ENCODE assay signal across 16 cellular contexts in the genomic region with DNA sequence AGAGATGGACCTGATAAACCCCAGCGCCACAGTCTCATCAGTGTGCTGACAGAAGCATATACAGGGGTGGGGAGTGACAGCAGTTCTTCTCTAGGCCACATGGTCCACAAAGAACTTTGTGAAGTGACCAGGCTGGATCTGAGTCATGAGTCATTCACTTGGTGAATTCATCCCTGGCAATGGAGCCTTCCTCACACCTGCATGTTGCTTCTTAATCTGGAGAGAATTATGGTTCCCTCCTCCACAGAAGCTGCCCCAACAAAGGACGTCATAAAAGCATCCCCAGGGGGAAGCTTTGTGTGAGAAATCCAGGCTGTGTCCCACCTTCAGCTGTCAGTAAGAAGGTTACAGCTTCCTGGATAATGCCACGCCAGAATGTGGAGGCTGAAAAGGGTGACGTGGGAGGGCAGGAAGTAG.
"Had no signal": no experiment of that assay in that cellular context is flagged by ENCODE, and none has a peak within 500 bp of the region (broad histone marks: within the 10 kb centered on the region; RNA-seq: fewer than 3 reads in every experiment).

No MANE protein-coding gene starts in this region.

- H3K27me3 ChIP-seq: upper lobe of left lung had no signal

- H3K27ac Mint-ChIP-seq: activated naive CD8-positive, alpha-beta T cell; activated T-cell treated with anti-CD3 and anti-CD28 coated beads, Interleukin-2, amount 50 U/mL, for 24 hours; activated T-helper 17 cell treated with anti-CD3 and anti-CD28 coated beads, Interleukin-2, amount 50 U/mL, for 72 hours; naive thymus-derived CD4-positive, alpha-beta T cell; progenitor cell of endocrine pancreas; T-helper 1 cell treated with Interleukin-12 subunit alpha and Interleukin-12 subunit beta and Interleukin-4 antibody, amounts not matched to agents 30 μg/mL and 1 μg/mL, for 36 hours; WTC11 had no signal

- H3K4me1 Mint-ChIP-seq: activated T-helper 17 cell treated with anti-CD3 and anti-CD28 coated beads, Interleukin-2, amount 50 U/mL, for 72 hours; naive thymus-derived CD4-positive, alpha-beta T cell; WTC11 had no signal

- H3K36me3 ChIP-seq: upper lobe of left lung had no signal

- H3K4me3 ChIP-seq: coronary artery, lung, upper lobe of left lung had no signal

- H3K9me3 ChIP-seq: upper lobe of left lung had no signal

- H3K4me1 ChIP-seq: upper lobe of left lung had no signal

- H3K27ac ChIP-seq: coronary artery, upper lobe of left lung had no signal

- H3K27me3 Mint-ChIP-seq: activated T-helper 17 cell treated with anti-CD3 and anti-CD28 coated beads, Interleukin-2, amount 50 U/mL, for 72 hours had no signal

- H3K4me3 Mint-ChIP-seq: activated naive CD8-positive, alpha-beta T cell; activated T-cell treated with anti-CD3 and anti-CD28 coated beads, Interleukin-2, amount 50 U/mL, for 24 hours; activated T-helper 17 cell treated with anti-CD3 and anti-CD28 coated beads, Interleukin-2, amount 50 U/mL, for 72 hours; naive thymus-derived CD4-positive, alpha-beta T cell; T-helper 1 cell treated with Interleukin-12 subunit alpha and Interleukin-12 subunit beta and Interleukin-4 antibody, amounts not matched to agents 30 μg/mL and 1 μg/mL, for 36 hours; WTC11 had no signal

- H3K36me3 Mint-ChIP-seq: activated naive CD8-positive, alpha-beta T cell; naive thymus-derived CD4-positive, alpha-beta T cell; WTC11 had no signal

- H3K9me3 Mint-ChIP-seq: activated T-cell treated with anti-CD3 and anti-CD28 coated beads, Interleukin-2, amount 50 U/mL, for 24 hours; activated T-helper 17 cell treated with anti-CD3 and anti-CD28 coated beads, Interleukin-2, amount 50 U/mL, for 72 hours had no signal

- DNase-seq: activated T-cell treated with anti-CD3 and anti-CD28 coated beads, Interleukin-2, amount 50 U/mL, for 24 hours; foreskin melanocyte; hypothalamus; naive thymus-derived CD4-positive, alpha-beta T cell; retina; stimulated activated CD4-positive, alpha-beta T cell treated with anti-CD3 and anti-CD28 coated beads, Interleukin-4, amount 100 ng/mL, for 24 hours; stimulated activated naive CD4-positive, alpha-beta T cell treated with Interleukin-2 at 50 U/mL for 16 hours; T1000; upper lobe of left lung had no signal

- ATAC-seq: activated T-helper 17 cell treated with anti-CD3 and anti-CD28 coated beads, Interleukin-2, amount 50 U/mL, for 72 hours; naive thymus-derived CD4-positive, alpha-beta T cell; WTC11 had no signal
